8 cellular contexts compared by ENCODE assay signal in the genomic region with DNA sequence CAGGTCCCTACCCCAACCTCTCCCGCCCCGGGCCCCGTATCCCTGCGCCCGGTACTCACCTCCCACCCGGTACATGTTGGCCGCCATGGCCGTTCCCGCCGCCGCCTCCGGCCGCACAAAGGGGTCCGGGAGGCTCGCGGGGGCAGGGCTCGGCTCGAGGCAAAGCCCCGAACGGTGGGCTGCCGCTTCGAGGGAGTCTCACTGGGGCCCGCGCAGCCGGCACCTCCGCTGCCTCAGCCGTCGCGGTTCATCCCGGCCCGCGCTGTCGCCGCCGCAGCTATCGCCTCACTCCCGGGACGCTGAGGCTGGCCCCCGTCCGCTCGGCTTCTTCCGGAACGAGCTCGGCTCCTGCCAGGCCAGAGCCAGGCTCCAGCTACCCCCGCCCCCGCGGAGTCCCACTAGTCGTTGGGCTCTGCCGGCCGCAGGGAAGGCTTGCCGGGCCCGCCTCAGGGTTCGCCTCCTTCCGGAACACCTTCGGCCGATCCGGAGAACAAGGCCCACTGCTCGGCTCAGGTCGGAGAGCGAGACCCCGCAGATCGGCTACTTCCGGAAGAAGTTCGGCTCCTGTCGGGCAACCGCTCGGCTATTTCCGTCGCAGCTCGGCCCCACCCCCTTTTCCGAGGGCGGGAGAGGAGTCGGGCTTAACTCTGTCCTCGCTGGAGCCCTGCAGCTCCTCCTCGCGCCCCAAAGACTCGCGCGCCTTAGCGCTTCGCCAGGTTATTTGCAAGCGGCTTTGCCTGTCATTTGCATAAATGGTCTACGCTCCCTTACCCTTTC. TPM values are rescaled to one million over a fixed set of nuclear protein-coding genes. Genes with fewer than 3 reads are reported as not detected.
DNase-seq lines count a peak whose midpoint lies in the region; ATAC-seq lines count a peak whose summit lies in the region.

MTA2 (minus strand) TSS at position 502 of the 777 bp plus-strand sequence; CDS start at position 87, 415 bp downstream.

- CTCF ChIA-PET in CD8-positive, alpha-beta memory T cell (lab: Charles Lee), result interaction anchor here (0.8 to 2.3 kb wide), 9 partner anchors 9 to 93 kb away, joined by 3 to 31 read pairs (median 4); partner anchors contain the start of genes B3GAT3, LBHD1, TUT1 and UQCC3

- H3K4me1 ChIP-seq in CD8-positive, alpha-beta memory T cell (ENCODE audit: insufficient read depth, low read length), result peaks cover 29% of the 10 kb centered on the region

- H3K9me3 Mint-ChIP-seq in CD8-positive, alpha-beta memory T cell, result no peaks in the 10 kb centered on the region

- H3K27me3 ChIP-seq in CD8-positive, alpha-beta memory T cell (ENCODE audit: insufficient read depth, low read length, poor library complexity, severe bottlenecking), result no peaks in the 10 kb centered on the region

- H3K36me3 ChIP-seq in CD8-positive, alpha-beta memory T cell (ENCODE audit: insufficient read depth, low read length), result peaks cover 42% of the 10 kb centered on the region

- DNase-seq in CD8-positive, alpha-beta memory T cell, result peak; percentile 98 to 100 (median 99)
- DNase-seq in HS-5 (ENCODE audit: low read depth) (peak; percentile 92), lung microvascular endothelial cell (ENCODE audit: low read depth in 2 of 2) (peak; percentile 98)
- DNase-seq in NK-92 treated with Interleukin-12 subunit alpha and Interleukin-12 subunit beta, amount 100 ng/mL, for 24 hours (lab: John Stamatoyannopoulos, UW), result peak; percentile 98
- peak; percentile 100 for DNase-seq in activated CD8-positive, alpha-beta memory T cell treated with anti-CD3 and anti-CD28 coated beads for 24 hours
- DNase-seq in effector CD4-positive, alpha-beta T cell, result peak; percentile 99
- peak; percentile 99 for DNase-seq in stimulated activated CD4-positive, alpha-beta T cell treated with anti-CD3 and anti-CD28 coated beads, TNF-alpha, amount 100 ng/mL, for 48 hours (ENCODE audit: low read depth in 3 of 3)

- peak within 1 kb of the TSS; percentile 91 to 97 (median 93) for H3K4me3 Mint-ChIP-seq in CD8-positive, alpha-beta memory T cell

- H3K27ac ChIP-seq in CD8-positive, alpha-beta memory T cell (ENCODE audit: low read depth, low read length), result peak within 1 kb of the TSS; percentile 86

- H3K36me3 Mint-ChIP-seq in CD8-positive, alpha-beta memory T cell, result peaks cover 20 to 83% (median 31%) of the 10 kb centered on the region in 3 donors

- POLR2A ChIA-PET in CD8-positive, alpha-beta memory T cell (lab: Charles Lee), result interaction anchor here (0.5 to 3.5 kb wide), 22 partner anchors 10 to 1538 kb away, joined by 3 to 63 read pairs (median 5); partner anchors contain the start of genes C11orf98, CSKMT, EEF1G and EML3

- peak within 1 kb of the TSS; percentile 93 to 98 (median 96) for H3K27ac Mint-ChIP-seq in CD8-positive, alpha-beta memory T cell

- peaks cover 49 to 69% (median 52%) of the 10 kb centered on the region in 3 donors for H3K4me1 Mint-ChIP-seq in CD8-positive, alpha-beta memory T cell

- H3K27me3 Mint-ChIP-seq in CD8-positive, alpha-beta memory T cell, result peaks cover 0 to 5% of the 10 kb centered on the region in 2 donors

- peak; percentile 51 for ATAC-seq in GM19468 (IDR thresholded peaks at IDR 0.05; ENCODE audit: extremely low read depth, unreplicated experiment)

- no peaks in the 10 kb centered on the region for H3K9me3 ChIP-seq in CD8-positive, alpha-beta memory T cell (ENCODE audit: low read length)

- H3K4me3 ChIP-seq in CD8-positive, alpha-beta memory T cell (ENCODE audit: low read length), result peak within 1 kb of the TSS; percentile 89

RNA-seq across cellular contexts. Expression of gene MTA2, which starts in this region (rescaled TPM):
- 100 to 1,000 TPM; 248 to 263 TPM for total RNA-seq in CD8-positive, alpha-beta memory T cell
- polyA plus RNA-seq in CD8-positive, alpha-beta memory T cell, result 37.4 TPM
- total RNA-seq in lung microvascular endothelial cell, result 147 and 148 TPM in 2 replicates

Comparison
In these comparisons a context has a peak if more than half of its experiments do, and no peak if none do; other contexts are left out.
1. Peak in every context shown above with its lines: DNase-seq, ATAC-seq, H3K4me3 ChIP-seq and H3K27ac ChIP-seq.